In genomic region chr6:46590765-46591164, GRCh38 we compare ENCODE assay signal across 28 cellular contexts.
"Had no signal": no experiment of that assay in that cellular context is flagged by ENCODE, and none has a peak within 500 bp of the region (broad histone marks: within the 10 kb centered on the region; RNA-seq: fewer than 3 reads in every experiment).

No MANE protein-coding gene starts in this region.

- H3K9me3 ChIP-seq: suprapubic skin, testis, thoracic aorta, thyroid gland, upper lobe of right lung, uterus, vagina had no signal

- ATAC-seq: stimulated activated naive B cell treated with anti-CD40 and anti-IgM and Interleukin-4, amounts not matched to agents 10 μg/mL and 1 μg/mL and 100 μg/mL, for 72 hours; stimulated activated naive CD8-positive, alpha-beta T cell treated with anti-CD3 and anti-CD28 coated beads, Interleukin-15, amount 100 ng/mL, for 72 hours; stimulated activated naive CD8-positive, alpha-beta T cell treated with anti-CD3 and anti-CD28 coated beads, Interleukin-15, Interleukin-2, amounts not matched to agents 100 U/mL and 50 U/mL, for 24 hours; upper lobe of right lung had no signal

- H3K4me1 Mint-ChIP-seq: stimulated activated effector memory CD8-positive, alpha-beta T cell treated with anti-CD3 and anti-CD28 coated beads, Interleukin-12 subunit alpha, Interleukin-12 subunit beta, amount 100 ng/mL, for 72 hours; stimulated activated naive B cell treated with anti-CD40 and anti-IgM and Interleukin-4, amounts not matched to agents 10 μg/mL and 1 μg/mL and 100 μg/mL, for 72 hours; stimulated activated naive CD8-positive, alpha-beta T cell treated with anti-CD3 and anti-CD28 coated beads, Interleukin-15, amount 100 ng/mL, for 72 hours had no signal

- H3K4me1 ChIP-seq: suprapubic skin, testis, thyroid gland, transverse colon, upper lobe of left lung, upper lobe of right lung, uterus, vagina had no signal

- FAIRE-seq: urothelium cell line had no signal

- DNase-seq: stimulated activated CD4-positive, alpha-beta T cell treated with anti-CD3 and anti-CD28 coated beads, Interleukin-2, amount 100 ng/mL, for 48 hours; stimulated activated CD4-positive, alpha-beta T cell treated with anti-CD3 and anti-CD28 coated beads, Interleukin-4, amount 100 ng/mL, for 1 hour; stimulated activated CD4-positive, alpha-beta T cell treated with anti-CD3 and anti-CD28 coated beads, Interleukin-4, amount 100 ng/mL, for 24 hours; stimulated activated CD4-positive, alpha-beta T cell treated with anti-CD3 and anti-CD28 coated beads, Interleukin-4, amount 100 ng/mL, for 4 hours; stimulated activated CD8-positive, alpha-beta memory T cell treated with anti-CD3 and anti-CD28 coated beads, Interleukin-4, amount 100 ng/mL, for 48 hours; stimulated activated naive B cell treated with anti-CD40 and anti-IgM and Interleukin-4, amounts not matched to agents 10 μg/mL and 1 μg/mL and 100 μg/mL, for 72 hours; stimulated activated naive CD4-positive, alpha-beta T cell; stimulated activated naive CD4-positive, alpha-beta T cell treated with Interleukin-2 at 50 U/mL for 16 hours; stimulated activated naive CD8-positive, alpha-beta T cell treated with anti-CD3 and anti-CD28 coated beads, Interleukin-15, amount 100 ng/mL, for 72 hours; stimulated activated naive CD8-positive, alpha-beta T cell treated with anti-CD3 and anti-CD28 coated beads, Interleukin-15, Interleukin-2, amounts not matched to agents 100 U/mL and 50 U/mL, for 24 hours; stomach; substantia nigra; testis; thyroid gland; tibial artery; transverse colon; trophoblast cell; upper lobe of left lung; upper lobe of right lung; uterus had no signal

- H3K4me3 ChIP-seq: stomach, suprapubic skin, testis, thoracic aorta, thyroid gland, tibial artery, tibial nerve, transverse colon, upper lobe of left lung, upper lobe of right lung, uterus, vagina had no signal

- H3K27me3 Mint-ChIP-seq: type B pancreatic cell had no signal

- H3K27ac Mint-ChIP-seq: stimulated activated effector memory CD8-positive, alpha-beta T cell treated with anti-CD3 and anti-CD28 coated beads, Interleukin-12 subunit alpha, Interleukin-12 subunit beta, amount 100 ng/mL, for 72 hours; stimulated activated naive B cell treated with anti-CD40 and anti-IgM and Interleukin-4, amounts not matched to agents 10 μg/mL and 1 μg/mL and 100 μg/mL, for 72 hours; stimulated activated naive CD8-positive, alpha-beta T cell treated with anti-CD3 and anti-CD28 coated beads, Interleukin-15, amount 100 ng/mL, for 72 hours; stimulated activated naive CD8-positive, alpha-beta T cell treated with anti-CD3 and anti-CD28 coated beads, Interleukin-15, Interleukin-2, amounts not matched to agents 100 ng/mL and 50 ng/mL, for 24 hours; type B pancreatic cell had no signal

- H3K9me3 Mint-ChIP-seq: stimulated activated naive CD8-positive, alpha-beta T cell treated with anti-CD3 and anti-CD28 coated beads, Interleukin-15, amount 100 ng/mL, for 72 hours had no signal

- H3K27ac ChIP-seq: suprapubic skin, testis, thoracic aorta, thyroid gland, tibial nerve, transverse colon, upper lobe of left lung, upper lobe of right lung, uterus, vagina had no signal

- H3K27me3 ChIP-seq: stomach, suprapubic skin, testis, thyroid gland, tibial artery, tibial nerve, transverse colon, upper lobe of left lung, upper lobe of right lung, uterus, vagina had no signal

- H3K4me3 Mint-ChIP-seq: stimulated activated effector memory CD8-positive, alpha-beta T cell treated with anti-CD3 and anti-CD28 coated beads, Interleukin-12 subunit alpha, Interleukin-12 subunit beta, amount 100 ng/mL, for 72 hours; stimulated activated naive B cell treated with anti-CD40 and anti-IgM and Interleukin-4, amounts not matched to agents 10 μg/mL and 1 μg/mL and 100 μg/mL, for 72 hours; stimulated activated naive CD8-positive, alpha-beta T cell treated with anti-CD3 and anti-CD28 coated beads, Interleukin-15, amount 100 ng/mL, for 72 hours; stimulated activated naive CD8-positive, alpha-beta T cell treated with anti-CD3 and anti-CD28 coated beads, Interleukin-15, Interleukin-2, amounts not matched to agents 100 ng/mL and 50 ng/mL, for 24 hours; type B pancreatic cell had no signal

- H3K36me3 Mint-ChIP-seq: stimulated activated effector memory CD8-positive, alpha-beta T cell treated with anti-CD3 and anti-CD28 coated beads, Interleukin-12 subunit alpha, Interleukin-12 subunit beta, amount 100 ng/mL, for 72 hours; stimulated activated naive B cell treated with anti-CD40 and anti-IgM and Interleukin-4, amounts not matched to agents 10 μg/mL and 1 μg/mL and 100 μg/mL, for 72 hours had no signal

- H3K36me3 ChIP-seq: stomach, suprapubic skin, thoracic aorta, thyroid gland, tibial nerve, transverse colon, upper lobe of left lung, upper lobe of right lung, uterus, vagina had no signal
